Comparison of ENCODE assay signal across 1 cellular context in genomic region chr4:139301143-139301820, GRCh38.
TF ChIP-seq lines count a peak whose summit lies in the region.

Gene NAA15 (plus strand): TSS chr4:139301505. CDS start chr4:139301778, 273 bp downstream.

TF ChIP-seq in K562, 482 proteins besides CTCF, POLR2A, EP300 and RAD21 (continued from another document):
- TF ChIP-seq C11orf30 (IDR thresholded peaks at IDR 0.05; ENCODE audit: low read depth) (peak; percentile 40), ZNF316 (IDR thresholded peaks at IDR 0.05) (peak; percentile 40), GTF2A2 (tag; IDR thresholded peaks at IDR 0.05) (no peak), ZNF395 (CRISPR knock-in tag; IDR thresholded peaks at IDR 0.05) (peak; percentile 85), VEZF1 (CRISPR knock-in tag; IDR thresholded peaks at IDR 0.05) (peak; percentile 50; the same call in 1 of the 2 replicates), MEIS2 (IDR thresholded peaks at IDR 0.05; ENCODE audit: partially characterized antibody) (peak; percentile 69), TCF3 (CRISPR knock-in tag; IDR thresholded peaks at IDR 0.05) (peak; percentile 11; the same call in 1 of the 2 replicates), BCOR (IDR thresholded peaks at IDR 0.05) (0 out of 2 replicates have a peak, but pooled peaks have one; percentile 8), RBFOX2 (IDR thresholded peaks at IDR 0.05; ENCODE audit: low read depth, low read length) (peak; percentile 93), GABPB1 (CRISPR knock-in tag; IDR thresholded peaks at IDR 0.05) (peak; percentile 84), JUN (IDR thresholded peaks at IDR 0.05; ENCODE audit: borderline replicate concordance, low read depth, low read length) (no peak), JUN (CRISPR knock-in tag; IDR thresholded peaks at IDR 0.05; ENCODE audit: borderline replicate concordance) (peak; percentile 77; the same call in 1 of the 2 replicates), MAZ (CRISPR knock-in tag; conservative IDR thresholded peaks at IDR 0.05 in 1 of 2, IDR thresholded peaks at IDR 0.05 in 1 of 2) (peak; percentile 15 to 71; a peak in 2 of 4 replicates), NR2C1 (IDR thresholded peaks at IDR 0.05) (peak; percentile 98), NR2C1 (tag; IDR thresholded peaks at IDR 0.05) (peak; percentile 98), ZNF57 (CRISPR knock-in tag; IDR thresholded peaks at IDR 0.05) (no peak), TFAP4 (CRISPR knock-in tag; IDR thresholded peaks at IDR 0.05; ENCODE audit: borderline replicate concordance) (peak; percentile 87; the same call in 1 of the 2 replicates), L3MBTL2 (IDR thresholded peaks at IDR 0.05) (peak; percentile 81), CSDE1 (IDR thresholded peaks at IDR 0.05) (no peak), NCOA6 (IDR thresholded peaks at IDR 0.05) (no peak), TARDBP (IDR thresholded peaks at IDR 0.05) (0 out of 2 replicates have a peak, but pooled peaks have one; percentile 12), SAFB (IDR thresholded peaks at IDR 0.05; ENCODE audit: borderline replicate concordance, low read depth, low read length) (peak; percentile 14; the same call in 1 of the 2 replicates), GTF2B (IDR thresholded peaks at IDR 0.05; ENCODE audit: extremely low read depth, insufficient read length) (peak; percentile 31), POLR2G (IDR thresholded peaks at IDR 0.05; ENCODE audit: low read depth, low read length) (peak; percentile 88), POLR2B (IDR thresholded peaks at IDR 0.05; ENCODE audit: low read depth, partially characterized antibody) (peak; percentile 88), HMGN3 (IDR thresholded peaks at IDR 0.05; ENCODE audit: borderline replicate concordance, extremely low read depth, insufficient read length, low read depth, low read length) (peak; percentile 47), ZBTB40 (IDR thresholded peaks at IDR 0.05) (peak; percentile 80), ZBTB40 (CRISPR knock-in tag; IDR thresholded peaks at IDR 0.05) (no peak), PRDM10 (IDR thresholded peaks at IDR 0.05; ENCODE audit: partially characterized antibody) (peak; percentile 13), ZNF384 (IDR thresholded peaks at IDR 0.05; ENCODE audit: low read depth, low read length) (no peak), ZEB2 (IDR thresholded peaks at IDR 0.05) (peak; percentile 47; the same call in 1 of the 2 replicates), TRIM28 (IDR thresholded peaks at IDR 0.05) (no peak), MXI1 (IDR thresholded peaks at IDR 0.05; ENCODE audit: low read depth, low read length) (peak; percentile 89), PHF20 (IDR thresholded peaks at IDR 0.05; ENCODE audit: partially characterized antibody) (peak; percentile 89), XRCC5 (IDR thresholded peaks at IDR 0.05; ENCODE audit: low read depth, low read length) (peak; percentile 84; the same call in 1 of the 2 replicates), XRCC3 (IDR thresholded peaks at IDR 0.05) (no peak), USF2 (CRISPR knock-in tag; IDR thresholded peaks at IDR 0.05) (peak; percentile 65), DIDO1 (tag; IDR thresholded peaks at IDR 0.05; ENCODE audit: low read depth) (0 out of 2 replicates have a peak, but pooled peaks have one; percentile 48), TGIF2 (CRISPR knock-in tag; IDR thresholded peaks at IDR 0.05) (0 out of 2 replicates have a peak, but pooled peaks have one; percentile 42)
